17 cellular contexts compared by ENCODE assay signal in the genomic region with DNA sequence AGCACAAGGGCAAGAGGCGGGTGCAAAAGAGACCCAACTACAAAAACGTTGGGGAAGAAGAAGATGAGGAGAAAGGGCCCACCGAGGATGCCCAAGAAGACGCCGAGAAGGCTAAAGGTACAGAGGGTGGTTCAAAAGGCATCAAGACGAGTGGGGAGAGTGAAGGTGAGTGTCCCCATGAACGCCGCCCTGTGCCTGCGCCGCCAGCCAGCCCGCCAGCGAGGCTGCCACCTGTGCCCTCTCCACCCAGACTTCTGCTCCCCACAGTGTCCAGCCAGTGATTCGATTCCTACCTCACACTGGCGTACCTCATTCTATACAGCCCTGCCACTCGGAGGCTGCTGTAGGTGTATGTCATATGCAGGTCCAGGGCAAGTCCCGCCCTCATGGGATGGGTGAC. TPM values are rescaled to one million over a fixed set of nuclear protein-coding genes. Genes with fewer than 3 reads are reported as not detected.
A peak's percentile ranks its signal among the peaks of the same experiment; 100 is the strongest.
DNase-seq lines count a peak whose midpoint lies in the region; ATAC-seq lines count a peak whose summit lies in the region.
"Had no signal": no experiment of that assay in that cellular context is flagged by ENCODE, and none has a peak within 500 bp of the region (broad histone marks: within the 10 kb centered on the region; RNA-seq: fewer than 3 reads in every experiment).

No MANE protein-coding gene starts in this region.

- no peak overlapping the region for H2BK5ac ChIP-seq in mesenchymal stem cell (ENCODE audit: low read depth, low read length, poor library complexity, severe bottlenecking)

- no peak overlapping the region for H2AFZ ChIP-seq in mesenchymal stem cell (ENCODE audit: low read depth, low read length)
- H2AFZ ChIP-seq: GM23338 had no signal

- peaks cover 47% of the 10 kb centered on the region for H3K36me3 Mint-ChIP-seq in stimulated activated naive CD8-positive, alpha-beta T cell treated with anti-CD3 and anti-CD28 coated beads, Interleukin-15, Interleukin-2, amounts not matched to agents 100 ng/mL and 50 ng/mL, for 24 hours (ENCODE audit: low read depth)
- peaks cover 68% of the 10 kb centered on the region for H3K36me3 Mint-ChIP-seq in stimulated activated memory B cell treated with anti-CD40 and anti-IgM and Interleukin-4, amounts not matched to agents 10 μg/mL and 1 μg/mL and 100 μg/mL, for 72 hours

- no peak overlapping the region for H4K8ac ChIP-seq in mesenchymal stem cell (ENCODE audit: low read length)

- 97% methylated on average over 15 of the region's 16 CpGs for WGBS in mesenchymal stem cell

- no peaks in the 10 kb centered on the region for H3K9me3 ChIP-seq in mesenchymal stem cell (ENCODE audit: control insufficient read depth, low read length)

- H3K9ac ChIP-seq in mesenchymal stem cell (ENCODE audit: low read length), result no peak overlapping the region

- no peak for ATAC-seq in stimulated activated naive CD8-positive, alpha-beta T cell treated with anti-CD3 and anti-CD28 coated beads, Interleukin-15, Interleukin-2, amounts not matched to agents 100 U/mL and 50 U/mL, for 24 hours
- ATAC-seq in stimulated activated memory B cell treated with anti-CD40 and anti-IgM and Interleukin-4, amounts not matched to agents 10 μg/mL and 1 μg/mL and 100 μg/mL, for 72 hours, result no peak
- ATAC-seq: GM23338, HCT116 had no signal

- no peak overlapping the region for H3K18ac ChIP-seq in mesenchymal stem cell (ENCODE audit: low read depth in 1 of 2, low read length in 2 of 2)

- H3K9me3 Mint-ChIP-seq in stimulated activated naive CD8-positive, alpha-beta T cell treated with anti-CD3 and anti-CD28 coated beads, Interleukin-15, Interleukin-2, amounts not matched to agents 100 ng/mL and 50 ng/mL, for 24 hours, result no peaks in the 10 kb centered on the region
- H3K9me3 Mint-ChIP-seq in stimulated activated memory B cell treated with anti-CD40 and anti-IgM and Interleukin-4, amounts not matched to agents 10 μg/mL and 1 μg/mL and 100 μg/mL, for 72 hours, result no peaks in the 10 kb centered on the region
- H3K9me3 Mint-ChIP-seq: CD4-positive, alpha-beta memory T cell; GM23338; H9; HFFc6 had no signal

- peaks cover 7% of the 10 kb centered on the region for H3K4me1 ChIP-seq in mesenchymal stem cell (ENCODE audit: control insufficient read depth, insufficient read depth, low read depth, low read length)

- DNase-seq in stimulated activated naive CD8-positive, alpha-beta T cell treated with anti-CD3 and anti-CD28 coated beads, Interleukin-15, Interleukin-2, amounts not matched to agents 100 U/mL and 50 U/mL, for 24 hours, result no peak
- DNase-seq in mesenchymal stem cell (no peak), NCI-H1930 (lab: John Stamatoyannopoulos, UW) (no peak), superior temporal gyrus (ENCODE audit: extremely low spot score) (no peak)
- DNase-seq: C1 segment of cervical spinal cord; Calu3; CD4-positive, alpha-beta memory T cell; COR-L47; DMS53; DMS79 treated with DMSO at 0.1 percent for 48 hours; GF-D8; H9; HFFc6 had no signal

- no peak overlapping the region for H3K4me2 ChIP-seq in mesenchymal stem cell (ENCODE audit: low read length, poor library complexity, severe bottlenecking)
- H3K4me2 ChIP-seq: GM23338 had no signal

- H3K4ac ChIP-seq in mesenchymal stem cell (ENCODE audit: low read depth in 1 of 2, low read length in 2 of 2), result peak overlapping the region in 1 of 2 experiments; percentile 13

- H2AK5ac ChIP-seq in mesenchymal stem cell (ENCODE audit: low read length, severe bottlenecking), result no peak overlapping the region

- no peak overlapping the region for H2BK120ac ChIP-seq in mesenchymal stem cell (ENCODE audit: low read depth, low read length)

- H3K36me3 ChIP-seq in mesenchymal stem cell (ENCODE audit: control insufficient read depth in 1 of 2, insufficient read depth in 2 of 2, low read depth in 1 of 2, low read length in 2 of 2), result peaks cover 9 to 32% of the 10 kb centered on the region in 2 experiments

- peaks cover 24% of the 10 kb centered on the region for H3K79me1 ChIP-seq in mesenchymal stem cell (replicated peaks; ENCODE audit: low read length, poor library complexity, severe bottlenecking)

- no peak overlapping the region for H2BK12ac ChIP-seq in mesenchymal stem cell (ENCODE audit: low read length in 2 of 2)

- no peaks in the 10 kb centered on the region for H3K27me3 ChIP-seq in mesenchymal stem cell (ENCODE audit: control insufficient read depth in 1 of 2, insufficient read depth in 1 of 2, low read length in 2 of 2)

- peak overlapping the region; percentile 31 for H3K27ac Mint-ChIP-seq in stimulated activated naive CD8-positive, alpha-beta T cell treated with anti-CD3 and anti-CD28 coated beads, Interleukin-15, Interleukin-2, amounts not matched to agents 100 ng/mL and 50 ng/mL, for 24 hours
- peak overlapping the region; percentile 36 for H3K27ac Mint-ChIP-seq in stimulated activated memory B cell treated with anti-CD40 and anti-IgM and Interleukin-4, amounts not matched to agents 10 μg/mL and 1 μg/mL and 100 μg/mL, for 72 hours
- H3K27ac Mint-ChIP-seq: CD4-positive, alpha-beta memory T cell; GM23338; H9 had no signal

- H2BK15ac ChIP-seq in mesenchymal stem cell (ENCODE audit: low read depth, poor library complexity, severe bottlenecking), result no peak overlapping the region

- peak overlapping the region; percentile 30 for H4K91ac ChIP-seq in mesenchymal stem cell (ENCODE audit: low read length)

- no peak overlapping the region for H3K4me3 ChIP-seq in mesenchymal stem cell (ENCODE audit: insufficient read depth in 1 of 2, low read depth in 1 of 2, low read length in 2 of 2)
- H3K4me3 ChIP-seq: GM23338 had no signal

- H3K4me1 Mint-ChIP-seq in stimulated activated naive CD8-positive, alpha-beta T cell treated with anti-CD3 and anti-CD28 coated beads, Interleukin-15, Interleukin-2, amounts not matched to agents 100 ng/mL and 50 ng/mL, for 24 hours (ENCODE audit: low read depth), result peaks cover 15% of the 10 kb centered on the region
- H3K4me1 Mint-ChIP-seq in stimulated activated memory B cell treated with anti-CD40 and anti-IgM and Interleukin-4, amounts not matched to agents 10 μg/mL and 1 μg/mL and 100 μg/mL, for 72 hours, result peaks cover 23% of the 10 kb centered on the region
- H3K4me1 Mint-ChIP-seq: CD4-positive, alpha-beta memory T cell had no signal

- H3K14ac ChIP-seq in mesenchymal stem cell (ENCODE audit: low read length in 2 of 2), result no peak overlapping the region

- H3K4me3 Mint-ChIP-seq in stimulated activated naive CD8-positive, alpha-beta T cell treated with anti-CD3 and anti-CD28 coated beads, Interleukin-15, Interleukin-2, amounts not matched to agents 100 ng/mL and 50 ng/mL, for 24 hours, result no peak overlapping the region
- no peak overlapping the region for H3K4me3 Mint-ChIP-seq in stimulated activated memory B cell treated with anti-CD40 and anti-IgM and Interleukin-4, amounts not matched to agents 10 μg/mL and 1 μg/mL and 100 μg/mL, for 72 hours
- H3K4me3 Mint-ChIP-seq: CD4-positive, alpha-beta memory T cell; GM23338; H9; HFFc6 had no signal

- H3K23ac ChIP-seq in mesenchymal stem cell (ENCODE audit: low read length in 2 of 2), result no peak overlapping the region

- no peaks in the 10 kb centered on the region for H3K27me3 Mint-ChIP-seq in stimulated activated naive CD8-positive, alpha-beta T cell treated with anti-CD3 and anti-CD28 coated beads, Interleukin-15, Interleukin-2, amounts not matched to agents 100 ng/mL and 50 ng/mL, for 24 hours
- H3K27me3 Mint-ChIP-seq in stimulated activated memory B cell treated with anti-CD40 and anti-IgM and Interleukin-4, amounts not matched to agents 10 μg/mL and 1 μg/mL and 100 μg/mL, for 72 hours, result no peaks in the 10 kb centered on the region
- H3K27me3 Mint-ChIP-seq: CD4-positive, alpha-beta memory T cell had no signal

- no peak overlapping the region for H3K27ac ChIP-seq in mesenchymal stem cell (ENCODE audit: low read length, poor library complexity, severe bottlenecking)

RNA-seq across cellular contexts. Expression of a gene that starts 58.8 kb away (rescaled TPM):
- polyA plus RNA-seq in mesenchymal stem cell (2013, experiment 1 of 2), result 8.6 TPM
- 8.3 TPM for polyA plus RNA-seq in mesenchymal stem cell (2013, experiment 2 of 2)
